In the genomic region with DNA sequence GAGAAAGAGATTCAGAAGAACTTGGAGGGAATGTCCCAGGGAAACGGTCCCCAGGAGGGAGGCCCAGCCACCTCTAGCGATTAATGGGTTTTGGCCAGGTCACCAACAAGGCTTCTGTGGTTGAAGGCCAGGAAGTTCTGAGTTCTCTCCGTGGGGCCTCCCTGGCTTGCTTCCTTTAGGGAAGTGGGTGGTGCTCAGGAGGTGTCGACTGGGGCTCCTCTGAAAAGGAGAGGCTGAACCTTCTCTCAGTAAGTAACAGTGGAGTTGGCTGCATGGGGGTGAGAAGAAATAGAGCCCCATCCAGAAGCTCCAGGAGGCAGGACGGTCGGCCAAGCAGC, we compare ENCODE assay signal across 12 cellular contexts.
DNase-seq lines count a peak whose midpoint lies in the region; ATAC-seq and TF ChIP-seq lines count a peak whose summit lies in the region.
"Had no signal": no experiment of that assay in that cellular context is flagged by ENCODE, and none has a peak within 500 bp of the region (broad histone marks: within the 10 kb centered on the region; RNA-seq: fewer than 3 reads in every experiment).

No MANE protein-coding gene starts in this region.

- no peak overlapping the region for H3K27ac Mint-ChIP-seq in activated CD4-positive, alpha-beta T cell treated with anti-CD3 and anti-CD28 coated beads, Interleukin-2, amount 10 ng/mL, durations not matched to agents 24 days and 14 days
- H3K27ac Mint-ChIP-seq: T-helper 1 cell treated with Interleukin-12 subunit alpha and Interleukin-12 subunit beta and Interleukin-4 antibody, amounts not matched to agents 30 μg/mL and 1 μg/mL, for 36 hours had no signal

- ATAC-seq in left colon = peak; percentile 39
- ATAC-seq in stimulated activated naive CD8-positive, alpha-beta T cell treated with anti-CD3 and anti-CD28 coated beads, Interleukin-15, Interleukin-2, amounts not matched to agents 100 U/mL and 50 U/mL, for 24 hours = no peak

- H3K27ac ChIP-seq in stomach smooth muscle (ENCODE audit: low read length) = peak overlapping the region; percentile 83

- no peaks in the 10 kb centered on the region for H3K9me3 Mint-ChIP-seq in activated CD4-positive, alpha-beta T cell treated with anti-CD3 and anti-CD28 coated beads, Interleukin-2, amount 10 ng/mL, durations not matched to agents 24 days and 14 days

- intact Hi-C loops in left colon (cut with DNase I, micrococcal nuclease) = no loop called here
- intact Hi-C loops in activated CD4-positive, alpha-beta T cell treated with anti-CD3 and anti-CD28 coated beads, Interleukin-2, amount 10 ng/mL, durations not matched to agents 24 days and 14 days (cut with micrococcal nuclease) = no loop called here

- H3K4me3 Mint-ChIP-seq in activated CD4-positive, alpha-beta T cell treated with anti-CD3 and anti-CD28 coated beads, Interleukin-2, amount 10 ng/mL, durations not matched to agents 24 days and 14 days = no peak overlapping the region
- H3K4me3 Mint-ChIP-seq: T-helper 1 cell treated with Interleukin-12 subunit alpha and Interleukin-12 subunit beta and Interleukin-4 antibody, amounts not matched to agents 30 μg/mL and 1 μg/mL, for 36 hours had no signal

- DNase-seq in UCSD-AML1 (lab: John Stamatoyannopoulos, UW; ENCODE audit: unreplicated experiment) = peak; percentile 78
- DNase-seq in left colon = peak in 1 of 2 donors; percentile 50
- DNase-seq in NCI-H82 treated with DMSO at 0.1 percent for 48 hours (lab: John Stamatoyannopoulos, UW; ENCODE audit: unreplicated experiment) = no peak
- no peak for DNase-seq in NCI-H187 (lab: John Stamatoyannopoulos, UW)
- no peak for DNase-seq in stimulated activated naive CD8-positive, alpha-beta T cell treated with anti-CD3 and anti-CD28 coated beads, Interleukin-15, Interleukin-2, amounts not matched to agents 100 U/mL and 50 U/mL, for 24 hours
- no peak for DNase-seq in activated CD4-positive, alpha-beta T cell treated with anti-CD3 and anti-CD28 coated beads, Interleukin-2, amount 10 ng/mL, durations not matched to agents 24 days and 14 days
- DNase-seq: effector memory CD4-positive, alpha-beta T cell; NCI-H1092 had no signal

- peaks cover 3 to 10% of the 10 kb centered on the region in 2 donors for H3K9me3 ChIP-seq in stomach smooth muscle (ENCODE audit: control insufficient read depth in 2 of 2, low read length in 2 of 2)

- H3K27me3 Mint-ChIP-seq in activated CD4-positive, alpha-beta T cell treated with anti-CD3 and anti-CD28 coated beads, Interleukin-2, amount 10 ng/mL, durations not matched to agents 24 days and 14 days = peaks cover 1% of the 10 kb centered on the region

- TF ChIP-seq EP300 in Ishikawa (IDR thresholded peaks at IDR 0.05; ENCODE audit: borderline replicate concordance) = no peak

- peak overlapping the region in 1 of 2 donors; percentile 8 for H3K4me3 ChIP-seq in stomach smooth muscle (ENCODE audit: low read length in 2 of 2)
- H3K4me3 ChIP-seq: smooth muscle cell had no signal

- H3K4me1 Mint-ChIP-seq in activated CD4-positive, alpha-beta T cell treated with anti-CD3 and anti-CD28 coated beads, Interleukin-2, amount 10 ng/mL, durations not matched to agents 24 days and 14 days = peaks cover 2% of the 10 kb centered on the region

- no peaks in the 10 kb centered on the region for H3K27me3 ChIP-seq in stomach smooth muscle (ENCODE audit: control insufficient read depth in 1 of 2, insufficient read depth in 2 of 2, low read length in 2 of 2)

- no peak for TF ChIP-seq RAD21 in Ishikawa (IDR thresholded peaks at IDR 0.05; ENCODE audit: low read depth)

- H3K36me3 ChIP-seq in stomach smooth muscle (ENCODE audit: control insufficient read depth in 2 of 2, insufficient read depth in 2 of 2, low read length in 2 of 2) = peaks cover 3 to 5% of the 10 kb centered on the region in 2 donors

- H3K9ac ChIP-seq in stomach smooth muscle (ENCODE audit: low read length in 2 of 2) = peak overlapping the region in 1 of 2 donors; percentile 4

- H3K36me3 Mint-ChIP-seq in activated CD4-positive, alpha-beta T cell treated with anti-CD3 and anti-CD28 coated beads, Interleukin-2, amount 10 ng/mL, durations not matched to agents 24 days and 14 days (ENCODE audit: low read depth) = no peaks in the 10 kb centered on the region

- peaks cover 24% of the 10 kb centered on the region for H3K4me1 ChIP-seq in stomach smooth muscle (ENCODE audit: control insufficient read depth, insufficient read depth, low read length)

TF ChIP-seq in Ishikawa, 13 proteins besides CTCF, POLR2A, EP300 and RAD21:
- TF ChIP-seq NFIC (IDR thresholded peaks at IDR 0.05) (peak; percentile 37; the same call in 1 of the 2 replicates), MAX (IDR thresholded peaks at IDR 0.05) (no peak)
